In genomic region chr4:163611784-163612445, GRCh38 we compare ENCODE assay signal across 10 cellular contexts.
A peak's percentile ranks its signal among the peaks of the same experiment; 100 is the strongest.
DNase-seq lines count a peak whose midpoint lies in the region; ATAC-seq and TF ChIP-seq lines count a peak whose summit lies in the region.
"Had no signal": no experiment of that assay in that cellular context is flagged by ENCODE, and none has a peak within 500 bp of the region (broad histone marks: within the 10 kb centered on the region; RNA-seq: fewer than 3 reads in every experiment).

No MANE protein-coding gene starts in this region.

- peak overlapping the region in 7 of 59 donors; percentile 3 to 37 (median 15) for H3K27ac ChIP-seq in dorsolateral prefrontal cortex
- H3K27ac ChIP-seq: C4-2B had no signal

- no peak overlapping the region for H3K4me3 Mint-ChIP-seq in Caco-2 (ENCODE audit: unreplicated experiment)

- ATAC-seq in GM18502 (IDR thresholded peaks at IDR 0.05; ENCODE audit: poor library complexity, unreplicated experiment): peak; percentile 83
- ATAC-seq in GM21367 (IDR thresholded peaks at IDR 0.05; ENCODE audit: unreplicated experiment): peak; percentile 60
- ATAC-seq in HG03103 (IDR thresholded peaks at IDR 0.05; ENCODE audit: low read depth, unreplicated experiment): peak; percentile 53

- peaks cover 3% of the 10 kb centered on the region for H3K27me3 Mint-ChIP-seq in Caco-2 (ENCODE audit: insufficient read depth, unreplicated experiment)

- CTCF ChIA-PET in Caco-2 (lab: Charles Lee): no interaction called here

- POLR2A ChIA-PET in Caco-2 (lab: Charles Lee): no interaction called here

- H3K36me3 ChIP-seq in Caco-2 (ENCODE audit: control insufficient read depth, insufficient read depth, low read length): no peaks in the 10 kb centered on the region

- intact Hi-C loops in dorsolateral prefrontal cortex (cut with DNase I) (no loop called here), Caco-2 (cut with micrococcal nuclease; ENCODE audit: unreplicated experiment) (no loop called here)

- H3K27ac Mint-ChIP-seq in Caco-2 (ENCODE audit: unreplicated experiment): no peak overlapping the region

- H3K9me3 ChIP-seq in Caco-2: no peaks in the 10 kb centered on the region

- BruUV-seq in Caco-2 (replicated peaks; lab: Mats Ljungman, UMichigan): no TSS peak

- no peaks in the 10 kb centered on the region for H3K36me3 Mint-ChIP-seq in Caco-2 (ENCODE audit: insufficient read depth, unreplicated experiment)

- H3K4me1 ChIP-seq in Caco-2: peaks cover 7% of the 10 kb centered on the region; the same call in 1 of the 2 replicates

- DNase-seq in dorsolateral prefrontal cortex (no peak), Caco-2 (no peak), NCI-H524 treated with DMSO at 0.1 percent for 48 hours (lab: John Stamatoyannopoulos, UW) (no peak), NCI-H187 treated with DMSO at 0.1 percent for 48 hours (lab: John Stamatoyannopoulos, UW) (no peak), NCI-H1105 treated with DMSO at 0.1 percent for 48 hours (lab: John Stamatoyannopoulos, UW) (no peak)
- DNase-seq: activated CD4-positive, alpha-beta T cell treated with anti-CD3 and anti-CD28 coated beads for 4 hours had no signal

- no peaks in the 10 kb centered on the region for H3K27me3 ChIP-seq in dorsolateral prefrontal cortex
- H3K27me3 ChIP-seq in Caco-2 (replicated peaks; ENCODE audit: control insufficient read depth, insufficient read depth, low read length): no peaks in the 10 kb centered on the region

- no peak for TF ChIP-seq CTCF in dorsolateral prefrontal cortex (IDR thresholded peaks at IDR 0.05 in 54 of 56, conservative IDR thresholded peaks at IDR 0.05 in 2 of 56; ENCODE audit: low read depth in 1 of 56, partially characterized antibody in 56 of 56)
- TF ChIP-seq CTCF in Caco-2 (IDR thresholded peaks at IDR 0.05; ENCODE audit: insufficient read depth in 1 of 2, low read depth in 1 of 2, low read length in 1 of 2, severe bottlenecking in 1 of 2, unreplicated experiment in 1 of 2): no peak

- peaks cover 13% of the 10 kb centered on the region for H3K4me1 Mint-ChIP-seq in Caco-2 (ENCODE audit: low read depth, unreplicated experiment)

- no peaks in the 10 kb centered on the region for H3K9me3 Mint-ChIP-seq in Caco-2 (ENCODE audit: unreplicated experiment)

- peak overlapping the region in 44 of 59 donors; percentile 1 to 55 (median 28) for H3K4me3 ChIP-seq in dorsolateral prefrontal cortex
- no peak overlapping the region for H3K4me3 ChIP-seq in Caco-2 (ENCODE audit: low read depth, low read length)
